In the genomic region with DNA sequence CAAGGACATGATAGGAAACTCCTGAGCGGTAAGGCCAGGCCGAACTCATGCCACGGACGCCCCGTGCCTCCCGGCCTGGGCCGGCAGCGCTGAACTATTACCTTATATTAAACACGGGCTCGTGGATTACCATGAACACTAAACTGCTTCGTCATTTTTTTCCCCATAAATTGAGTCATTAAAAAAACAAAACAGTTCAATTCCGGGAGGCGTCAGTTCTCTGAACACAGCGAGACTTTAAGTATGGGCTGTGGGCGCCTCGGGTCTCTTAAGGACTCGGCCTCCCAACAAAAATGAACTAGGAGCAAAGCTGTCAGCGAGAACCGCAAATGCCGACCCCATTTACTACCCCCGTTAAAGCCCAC, we compare ENCODE assay signal across 8 cellular contexts. TPM values are rescaled to one million over a fixed set of nuclear protein-coding genes. Genes with fewer than 3 reads are reported as not detected.
DNase-seq lines count a peak whose midpoint lies in the region; ATAC-seq and TF ChIP-seq lines count a peak whose summit lies in the region.

No MANE protein-coding gene starts in this region.

- peak in 1 of 10 experiments; percentile 11 for DNase-seq in CD4-positive, alpha-beta T cell
- DNase-seq in HK-2 (ENCODE audit: unreplicated experiment) (peak; percentile 39), globus pallidus (ENCODE audit: low spot score) (peak; percentile 21), NOMO-1 treated with dmso at 0.1 percent for 144 hours (lab: John Stamatoyannopoulos, UW; ENCODE audit: unreplicated experiment) (no peak), GM20000 (ENCODE audit: low spot score) (no peak), germinal center (ENCODE audit: low spot score) (no peak)

- peaks cover 3% of the 10 kb centered on the region for H3K79me2 ChIP-seq in parathyroid adenoma

- peak overlapping the region; percentile 88 for H3K4me3 ChIP-seq in parathyroid adenoma (ENCODE audit: low read depth, low read length)

- no peaks in the 10 kb centered on the region for H3K36me3 ChIP-seq in parathyroid adenoma (ENCODE audit: control insufficient read depth, insufficient read depth, low read length)

- H3K27ac Mint-ChIP-seq in CD4-positive, alpha-beta T cell: peak overlapping the region; percentile 66
- H3K27ac Mint-ChIP-seq in activated T-helper 17 cell treated with anti-CD3 and anti-CD28 coated beads, Interleukin-2, amount 50 U/mL, for 72 hours: peak overlapping the region; percentile 69

- CTCF ChIA-PET in CD4-positive, alpha-beta T cell (lab: Charles Lee): interaction anchor here (1.5 kb wide), 1 partner anchor 1643 kb away, joined by 3 read pairs; no protein-coding TSS in a partner anchor

- no peak for TF ChIP-seq CTCF in CD4-positive, alpha-beta T cell (IDR thresholded peaks at IDR 0.05)
- TF ChIP-seq CTCF in parathyroid adenoma (IDR thresholded peaks at IDR 0.05): no peak
- no peak for TF ChIP-seq CTCF in GM20000 (IDR thresholded peaks at IDR 0.05; ENCODE audit: extremely low read depth, missing control alignments)

- H3K9me3 ChIP-seq in CD4-positive, alpha-beta T cell (ENCODE audit: control insufficient read depth, low read length): no peaks in the 10 kb centered on the region
- H3K9me3 ChIP-seq in parathyroid adenoma (ENCODE audit: control insufficient read depth, low read length): no peaks in the 10 kb centered on the region

- H3K9ac ChIP-seq in parathyroid adenoma: peak overlapping the region; percentile 39

- peaks cover 18% of the 10 kb centered on the region for H3K4me1 Mint-ChIP-seq in CD4-positive, alpha-beta T cell (ENCODE audit: low read depth)
- peaks cover 9% of the 10 kb centered on the region for H3K4me1 Mint-ChIP-seq in activated T-helper 17 cell treated with anti-CD3 and anti-CD28 coated beads, Interleukin-2, amount 50 U/mL, for 72 hours

- POLR2A ChIA-PET in CD4-positive, alpha-beta T cell (lab: Charles Lee): interaction anchor here (0.8 to 1.8 kb wide), 8 partner anchors 8 to 1187 kb away, joined by 3 to 11 read pairs (median 6); a partner anchor contains a TSS

- no peaks in the 10 kb centered on the region for H3K27me3 Mint-ChIP-seq in CD4-positive, alpha-beta T cell
- no peaks in the 10 kb centered on the region for H3K27me3 Mint-ChIP-seq in activated T-helper 17 cell treated with anti-CD3 and anti-CD28 coated beads, Interleukin-2, amount 50 U/mL, for 72 hours

- no peaks in the 10 kb centered on the region for H3K27me3 ChIP-seq in CD4-positive, alpha-beta T cell (ENCODE audit: control insufficient read depth, insufficient read depth, low read length)
- H3K27me3 ChIP-seq in parathyroid adenoma (ENCODE audit: control insufficient read depth, insufficient read depth, low read length): no peaks in the 10 kb centered on the region

- intact Hi-C loops in CD4-positive, alpha-beta T cell (cut with DNase I, micrococcal nuclease): loop anchor here in 1 of 2 experiments (2.0 kb wide), 1 partner anchor 105 kb away; a partner anchor contains a TSS

- H2AFZ ChIP-seq in parathyroid adenoma: peak overlapping the region; percentile 87

- no peak for ATAC-seq in CD4-positive, alpha-beta T cell (ENCODE audit: poor library complexity)
- peak; percentile 18 for ATAC-seq in activated T-helper 17 cell treated with anti-CD3 and anti-CD28 coated beads, Interleukin-2, amount 50 U/mL, for 72 hours (replicated peaks)

- peak overlapping the region; percentile 91 for H3K4me2 ChIP-seq in parathyroid adenoma (ENCODE audit: low read length)

- H3K4me3 Mint-ChIP-seq in CD4-positive, alpha-beta T cell: peak overlapping the region; percentile 92
- peak overlapping the region; percentile 76 for H3K4me3 Mint-ChIP-seq in activated T-helper 17 cell treated with anti-CD3 and anti-CD28 coated beads, Interleukin-2, amount 50 U/mL, for 72 hours

- no peaks in the 10 kb centered on the region for H3K4me1 ChIP-seq in parathyroid adenoma

- H3K27ac ChIP-seq in CD4-positive, alpha-beta T cell (ENCODE audit: low read depth, low read length): peak overlapping the region; percentile 75
- H3K27ac ChIP-seq in parathyroid adenoma: peak overlapping the region; percentile 45

- no peaks in the 10 kb centered on the region for H3K9me3 Mint-ChIP-seq in CD4-positive, alpha-beta T cell
- no peaks in the 10 kb centered on the region for H3K9me3 Mint-ChIP-seq in activated T-helper 17 cell treated with anti-CD3 and anti-CD28 coated beads, Interleukin-2, amount 50 U/mL, for 72 hours

- peaks cover 40% of the 10 kb centered on the region for H3K36me3 Mint-ChIP-seq in CD4-positive, alpha-beta T cell (ENCODE audit: low read depth)
- peaks cover 53% of the 10 kb centered on the region for H3K36me3 Mint-ChIP-seq in activated T-helper 17 cell treated with anti-CD3 and anti-CD28 coated beads, Interleukin-2, amount 50 U/mL, for 72 hours (ENCODE audit: low read depth)

RNA-seq across cellular contexts. Expression of a gene that starts 0.5 kb away (rescaled TPM):
- 10 to 100 TPM; 76.7 to 77.8 TPM for total RNA-seq in CD4-positive, alpha-beta T cell
- 100 to 1,000 TPM; 160 to 169 TPM for total RNA-seq in activated T-helper 17 cell treated with anti-CD3 and anti-CD28 coated beads, Interleukin-2, amount 50 U/mL, for 72 hours

Comparison
In these comparisons a context has a peak if more than half of its experiments do, and no peak if none do; other contexts are left out.
1. DNase-seq: peak in HK-2 (single experiment) and globus pallidus (single experiment); none in NOMO-1 treated with dmso at 0.1 percent for 144 hours (single experiment), GM20000 (single experiment) and germinal center (single experiment).